31 cellular contexts compared by ENCODE assay signal in the genomic region with DNA sequence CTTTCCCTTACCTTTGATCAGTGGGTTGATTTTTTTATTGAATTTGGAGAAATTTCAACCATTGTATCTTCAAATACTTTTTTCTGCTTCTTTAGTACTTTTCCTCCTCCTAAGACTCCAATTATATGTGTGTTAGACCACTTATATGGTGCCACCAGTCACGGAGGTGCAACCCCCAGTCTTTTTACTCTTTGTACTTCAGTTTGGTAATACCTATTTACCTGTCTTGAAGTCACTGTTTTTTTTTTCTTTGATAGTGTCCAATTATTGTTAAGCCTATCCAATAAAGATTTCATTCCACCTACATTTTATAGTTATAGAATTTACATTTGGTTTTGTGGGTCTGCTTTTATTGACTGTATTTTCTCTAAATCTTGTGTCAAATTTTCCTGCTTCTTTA. TPM values are rescaled to one million over a fixed set of nuclear protein-coding genes. Genes with fewer than 3 reads are reported as not detected.
"Had no signal": no experiment of that assay in that cellular context is flagged by ENCODE, and none has a peak within 500 bp of the region (broad histone marks: within the 10 kb centered on the region; RNA-seq: fewer than 3 reads in every experiment).

No MANE protein-coding gene starts in this region.

- H3K79me2 ChIP-seq: hepatocyte had no signal

- H3K4me2 ChIP-seq: hepatocyte had no signal

- H3K36me3 ChIP-seq: neutrophil had no signal

- H3K27ac Mint-ChIP-seq: activated CD8-positive, alpha-beta T cell treated with anti-CD3 and anti-CD28 coated beads for 36 hours; activated naive CD4-positive, alpha-beta T cell treated with anti-CD3 and anti-CD28 coated beads, Interleukin-2, amount 50 U/mL, for 24 hours; activated T-helper 17 cell treated with anti-CD3 and anti-CD28 coated beads, Interleukin-2, amount 50 U/mL, for 72 hours; brain; nephron progenitor cell; stimulated activated naive B cell treated with anti-CD40 and anti-IgM and Interleukin-4, amounts not matched to agents 10 μg/mL and 1 μg/mL and 100 μg/mL, for 72 hours; T-helper 1 cell treated with Interleukin-12 subunit alpha and Interleukin-12 subunit beta and Interleukin-4 antibody, amounts not matched to agents 30 μg/mL and 1 μg/mL, for 36 hours had no signal

- H3K27ac ChIP-seq: ascending aorta, cardiac muscle cell, colonic mucosa, gastrocnemius medialis, hepatocyte, left ventricle myocardium inferior, neutrophil, psoas muscle, stomach, suprapubic skin, tibial artery, upper lobe of right lung had no signal

- H3K4me1 Mint-ChIP-seq: activated naive CD4-positive, alpha-beta T cell treated with anti-CD3 and anti-CD28 coated beads, Interleukin-2, amount 50 U/mL, for 24 hours; activated T-helper 17 cell treated with anti-CD3 and anti-CD28 coated beads, Interleukin-2, amount 50 U/mL, for 72 hours; brain; naive B cell; nephron progenitor cell; stimulated activated naive B cell treated with anti-CD40 and anti-IgM and Interleukin-4, amounts not matched to agents 10 μg/mL and 1 μg/mL and 100 μg/mL, for 72 hours had no signal

- ATAC-seq: activated CD8-positive, alpha-beta T cell treated with anti-CD3 and anti-CD28 coated beads for 36 hours; activated T-cell treated with anti-CD3 and anti-CD28 coated beads, Interleukin-2, amount 50 U/mL, for 4 hours; activated T-helper 17 cell treated with anti-CD3 and anti-CD28 coated beads, Interleukin-2, amount 50 U/mL, for 72 hours; gastrocnemius medialis; psoas muscle; stimulated activated naive B cell treated with anti-CD40 and anti-IgM and Interleukin-4, amounts not matched to agents 10 μg/mL and 1 μg/mL and 100 μg/mL, for 72 hours; upper lobe of right lung had no signal

- H3K4me3 Mint-ChIP-seq: activated CD8-positive, alpha-beta T cell treated with anti-CD3 and anti-CD28 coated beads for 36 hours; activated naive CD4-positive, alpha-beta T cell treated with anti-CD3 and anti-CD28 coated beads, Interleukin-2, amount 50 U/mL, for 24 hours; activated T-cell treated with anti-CD3 and anti-CD28 coated beads, Interleukin-2, amount 50 U/mL, for 4 hours; activated T-helper 17 cell treated with anti-CD3 and anti-CD28 coated beads, Interleukin-2, amount 50 U/mL, for 72 hours; brain; naive B cell; nephron progenitor cell; stimulated activated naive B cell treated with anti-CD40 and anti-IgM and Interleukin-4, amounts not matched to agents 10 μg/mL and 1 μg/mL and 100 μg/mL, for 72 hours; T-helper 1 cell treated with Interleukin-12 subunit alpha and Interleukin-12 subunit beta and Interleukin-4 antibody, amounts not matched to agents 30 μg/mL and 1 μg/mL, for 36 hours had no signal

- H3K27me3 ChIP-seq: ascending aorta, cardiac muscle cell, colonic mucosa, gastrocnemius medialis, hepatocyte, neutrophil, stomach, suprapubic skin, tibial artery, upper lobe of right lung had no signal

- H3K4me1 ChIP-seq: ascending aorta, colonic mucosa, gastrocnemius medialis, left ventricle myocardium inferior, psoas muscle, stomach, suprapubic skin, tibial artery, upper lobe of right lung had no signal

- H2AFZ ChIP-seq: hepatocyte had no signal

- H3K27me3 Mint-ChIP-seq: activated CD8-positive, alpha-beta T cell treated with anti-CD3 and anti-CD28 coated beads for 36 hours; activated naive CD4-positive, alpha-beta T cell treated with anti-CD3 and anti-CD28 coated beads, Interleukin-2, amount 50 U/mL, for 24 hours; activated T-helper 17 cell treated with anti-CD3 and anti-CD28 coated beads, Interleukin-2, amount 50 U/mL, for 72 hours; brain; naive B cell; stimulated activated naive B cell treated with anti-CD40 and anti-IgM and Interleukin-4, amounts not matched to agents 10 μg/mL and 1 μg/mL and 100 μg/mL, for 72 hours had no signal

- H3K4me3 ChIP-seq: ascending aorta, cardiac muscle cell, colonic mucosa, hepatocyte, left ventricle myocardium inferior, psoas muscle, stomach, suprapubic skin, tibial artery, upper lobe of right lung had no signal

- DNase-seq: activated CD4-positive, alpha-beta T cell treated with anti-CD3 and anti-CD28 coated beads for 1 hour; activated CD4-positive, alpha-beta T cell treated with anti-CD3 and anti-CD28 coated beads, Interleukin-2, amount 50 U/mL, for 1 hour; activated CD8-positive, alpha-beta T cell treated with anti-CD3 and anti-CD28 coated beads for 36 hours; activated T-cell treated with anti-CD3 and anti-CD28 coated beads, Interleukin-2, amount 50 U/mL, for 4 hours; cerebellar nuclear complex; colonic mucosa; effector CD8-positive, alpha-beta T cell; gastrocnemius medialis; glutamatergic neuron; islet precursor cell; left ventricle myocardium inferior; naive B cell; nephron progenitor cell; psoas muscle; stimulated activated CD4-positive, alpha-beta T cell treated with anti-CD3 and anti-CD28 coated beads, Interleukin-15, amount 100 ng/mL, for 24 hours; stimulated activated CD4-positive, alpha-beta T cell treated with anti-CD3 and anti-CD28 coated beads, Interleukin-2, amount 100 ng/mL, for 24 hours; stimulated activated naive B cell treated with anti-CD40 and anti-IgM and Interleukin-4, amounts not matched to agents 10 μg/mL and 1 μg/mL and 100 μg/mL, for 72 hours; stomach; T-helper 9 cell; tibial artery; upper lobe of right lung had no signal

RNA-seq across cellular contexts. Expression of a gene that starts 14.9 kb away (rescaled TPM):
- total RNA-seq: ascending aorta had no signal

RNA-seq across cellular contexts. Expression of a gene that starts 39.7 kb away (rescaled TPM):
- total RNA-seq: ascending aorta, cardiac muscle cell, osteocyte had no signal

RNA-seq across cellular contexts. Expression of a gene that starts 41.8 kb away (rescaled TPM):
- total RNA-seq: ascending aorta had no signal
